24 cellular contexts compared by ENCODE assay signal in the genomic region with DNA sequence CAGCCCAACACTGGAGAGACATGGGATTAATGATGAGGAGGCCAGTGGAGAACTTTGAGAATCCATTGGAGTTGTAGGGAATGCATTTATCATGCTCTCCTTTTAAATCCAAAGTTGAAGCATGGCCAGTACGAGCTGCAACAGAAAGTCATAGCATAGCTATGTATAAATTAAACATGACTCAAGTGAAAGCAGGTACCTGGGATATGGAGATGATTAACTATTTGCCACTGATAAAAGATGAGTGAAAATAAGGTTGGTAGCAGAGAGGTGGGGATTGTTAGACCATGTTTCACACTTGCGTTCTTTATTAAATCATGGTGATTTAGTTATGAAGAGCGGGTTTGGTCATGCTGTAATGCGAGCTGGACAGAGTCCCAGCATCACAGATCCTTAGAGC.
A peak's percentile ranks its signal among the peaks of the same experiment; 100 is the strongest.
DNase-seq lines count a peak whose midpoint lies in the region; ATAC-seq, FAIRE-seq and TF ChIP-seq lines count a peak whose summit lies in the region.
"Had no signal": no experiment of that assay in that cellular context is flagged by ENCODE, and none has a peak within 500 bp of the region (broad histone marks: within the 10 kb centered on the region; RNA-seq: fewer than 3 reads in every experiment).

No MANE protein-coding gene starts in this region.

- peak overlapping the region; percentile 91 for H3K4me2 ChIP-seq in HepG2 (ENCODE audit: low read depth, low read length)

- no peaks in the 10 kb centered on the region for H3K4me1 Mint-ChIP-seq in activated T-cell treated with anti-CD3 and anti-CD28 coated beads, Interleukin-2, amount 50 U/mL, for 24 hours (ENCODE audit: low read depth)

- FAIRE-seq in HepG2 (lab: Jason Lieb, UNC): no peak
- FAIRE-seq: GM18507 had no signal

- in situ Hi-C loops in HepG2 (cut with HindIII; ENCODE audit: extremely low pct_ligation_motif_present, low pct_unique_long_range_greater_than_20kb): no loop called here

- H3K36me3 Mint-ChIP-seq in activated T-cell treated with anti-CD3 and anti-CD28 coated beads, Interleukin-2, amount 50 U/mL, for 24 hours (ENCODE audit: low read depth): no peaks in the 10 kb centered on the region

- no peak for TF ChIP-seq CTCF in HepG2 (CRISPR knock-in tag; IDR thresholded peaks at IDR 0.05)
- no peak for TF ChIP-seq CTCF in right lobe of liver (IDR thresholded peaks at IDR 0.05)
- TF ChIP-seq CTCF in breast epithelium (IDR thresholded peaks at IDR 0.05): no peak

- WGBS in HepG2 (ENCODE audit: low lambda C conversion rate): 81% methylated on average over 4 of the region's 4 CpGs
- WGBS in right lobe of liver (ENCODE audit: insufficient coverage, low coverage, low lambda C conversion rate, missing lambda C conversion rate): 70% methylated on average over 1 of the region's 4 CpGs

- H3K4me1 ChIP-seq in HepG2 (ENCODE audit: insufficient read depth, low read length) (peaks cover 71% of the 10 kb centered on the region), right lobe of liver (no peaks in the 10 kb centered on the region), breast epithelium (no peaks in the 10 kb centered on the region)
- H3K4me1 ChIP-seq: left ventricle myocardium inferior had no signal

- H3K27ac Mint-ChIP-seq in activated T-cell treated with anti-CD3 and anti-CD28 coated beads, Interleukin-2, amount 50 U/mL, for 24 hours: no peak overlapping the region
- H3K27ac Mint-ChIP-seq: activated T-helper 2 cell treated with anti-CD3 and anti-CD28 coated beads, Interferon-gamma antibody, Interleukin-2, Interleukin-4, amounts not matched to agents 10 μg/mL and 5 μg/mL and 100 μg/mL, durations not matched to agents 14 hours and 24 hours and 36 hours had no signal

- ATAC-seq in HepG2 (no peak), right lobe of liver (no peak), HG02840 (IDR thresholded peaks at IDR 0.05; ENCODE audit: low FRiP score, unreplicated experiment) (no peak), HG03097 (IDR thresholded peaks at IDR 0.05; ENCODE audit: low FRiP score, unreplicated experiment) (no peak)

- intact Hi-C loops in HepG2 (cut with micrococcal nuclease; ENCODE audit: unreplicated experiment) (no loop called here), right lobe of liver (cut with DNase I) (no loop called here), breast epithelium (cut with DNase I; ENCODE audit: low total_unique reads) (no loop called here)

- no peaks in the 10 kb centered on the region; the same call in 1 of the 2 replicates for H4K20me1 ChIP-seq in HepG2 (ENCODE audit: insufficient read depth, low read length)

- no peak overlapping the region for H3K4me3 Mint-ChIP-seq in activated T-cell treated with anti-CD3 and anti-CD28 coated beads, Interleukin-2, amount 50 U/mL, for 24 hours

- BruUV-seq in HepG2 (replicated peaks; lab: Mats Ljungman, UMichigan): no TSS peak

- H3K9ac ChIP-seq in HepG2 (ENCODE audit: insufficient read depth, low read depth, low read length): peak overlapping the region; percentile 19; the same call in 1 of the 2 replicates

- TF ChIP-seq EP300 in HepG2 (IDR thresholded peaks at IDR 0.05; ENCODE audit: low read depth in 2 of 2, low read length in 2 of 2) (no peak), HepG2 (CRISPR knock-in tag; IDR thresholded peaks at IDR 0.05; ENCODE audit: borderline replicate concordance) (no peak)

- no peak for TF ChIP-seq POLR2A in HepG2 (IDR thresholded peaks at IDR 0.05; ENCODE audit: insufficient read depth in 1 of 2, low read depth in 2 of 2, low read length in 2 of 2)
- TF ChIP-seq POLR2A in right lobe of liver (IDR thresholded peaks at IDR 0.05): no peak
- TF ChIP-seq POLR2A in breast epithelium (IDR thresholded peaks at IDR 0.05): no peak

- H3K9me3 ChIP-seq in HepG2 (ENCODE audit: low read length) (no peaks in the 10 kb centered on the region), right lobe of liver (no peaks in the 10 kb centered on the region), breast epithelium (no peaks in the 10 kb centered on the region)
- H3K9me3 ChIP-seq: left ventricle myocardium inferior, upper lobe of left lung had no signal

- peaks cover 23% of the 10 kb centered on the region for H3K27me3 Mint-ChIP-seq in activated T-cell treated with anti-CD3 and anti-CD28 coated beads, Interleukin-2, amount 50 U/mL, for 24 hours

- peak overlapping the region; percentile 65 to 78 (median 70); a peak in 5 of 6 replicates for H3K4me3 ChIP-seq in HepG2 (replicated peaks in 1 of 3; ENCODE audit: insufficient read depth in 1 of 3, low read depth in 2 of 3, low read length in 3 of 3)
- H3K4me3 ChIP-seq in right lobe of liver: no peak overlapping the region
- peak overlapping the region in 2 of 3 donors; percentile 26 to 43 for H3K4me3 ChIP-seq in breast epithelium
- H3K4me3 ChIP-seq: cardiac muscle cell, dorsolateral prefrontal cortex, left ventricle myocardium inferior, upper lobe of left lung had no signal

- DNase-seq in HepG2 (ENCODE audit: low spot score) (no peak), right lobe of liver (no peak), breast epithelium (ENCODE audit: low spot score in 2 of 2) (no peak), iris pigment epithelial cell (ENCODE audit: low read depth) (peak; percentile 65), germinal center (ENCODE audit: low spot score) (no peak)
- DNase-seq in activated T-cell treated with anti-CD3 and anti-CD28 coated beads, Interleukin-2, amount 50 U/mL, for 24 hours: no peak
- DNase-seq: 8988T; activated CD4-positive, alpha-beta T cell treated with anti-CD3 and anti-CD28 coated beads for 4 hours; dorsolateral prefrontal cortex; erythroblast; left ventricle myocardium inferior; MM.1S; NCI-H1436 treated with DMSO at 0.1 percent for 48 hours; NCI-H2171; NCI-H526 treated with DMSO at 0.1 percent for 48 hours; SHP77; stimulated activated CD4-positive, alpha-beta T cell treated with anti-CD3 and anti-CD28 coated beads, Interleukin-4, amount 100 ng/mL, for 4 hours; T-helper 1 cell; upper lobe of left lung had no signal

- H3K36me3 ChIP-seq in HepG2 (replicated peaks in 1 of 2; ENCODE audit: control insufficient read depth in 1 of 2, insufficient read depth in 2 of 2, low read length in 2 of 2): peaks cover 3 to 14% of the 10 kb centered on the region in 2 experiments; a peak in 4 of 5 replicates
- H3K36me3 ChIP-seq in right lobe of liver: no peaks in the 10 kb centered on the region
- H3K36me3 ChIP-seq in breast epithelium: no peaks in the 10 kb centered on the region
- H3K36me3 ChIP-seq: cardiac muscle cell, left ventricle myocardium inferior, upper lobe of left lung had no signal

- no peak overlapping the region for H2AFZ ChIP-seq in HepG2 (ENCODE audit: low read length)

- no peak for TF ChIP-seq RAD21 in HepG2 (CRISPR knock-in tag; IDR thresholded peaks at IDR 0.05)

- POLR2A ChIA-PET in HepG2 (lab: Yijun Ruan, JAX): interaction anchor here (0.7 kb wide), 1 partner anchor 111 kb away, joined by 3 read pairs; no protein-coding TSS in a partner anchor

- H3K27ac ChIP-seq in HepG2 (ENCODE audit: extremely low read length, insufficient read depth, low read length) (peak overlapping the region; percentile 5), right lobe of liver (no peak overlapping the region), breast epithelium (peak overlapping the region; percentile 57 to 90)
- H3K27ac ChIP-seq: cardiac muscle cell, dorsolateral prefrontal cortex, left ventricle myocardium inferior, upper lobe of left lung had no signal

- CTCF ChIA-PET in HepG2 (lab: Yijun Ruan, JAX; ENCODE audit: low intra/inter-chr PET ratio, low total read pairs): no interaction called here

- H3K79me2 ChIP-seq in HepG2 (ENCODE audit: insufficient read depth, low read length): peaks cover 79% of the 10 kb centered on the region

- H3K27me3 ChIP-seq in HepG2 (ENCODE audit: control insufficient read depth in 1 of 2, insufficient read depth in 2 of 2, low read length in 2 of 2) (no peaks in the 10 kb centered on the region), right lobe of liver (no peaks in the 10 kb centered on the region), breast epithelium (no peaks in the 10 kb centered on the region)
- H3K27me3 ChIP-seq: cardiac muscle cell, dorsolateral prefrontal cortex, upper lobe of left lung had no signal

- no peaks in the 10 kb centered on the region for H3K9me3 Mint-ChIP-seq in activated T-cell treated with anti-CD3 and anti-CD28 coated beads, Interleukin-2, amount 50 U/mL, for 24 hours
- H3K9me3 Mint-ChIP-seq: activated T-helper 2 cell treated with anti-CD3 and anti-CD28 coated beads, Interferon-gamma antibody, Interleukin-2, Interleukin-4, amounts not matched to agents 10 μg/mL and 5 μg/mL and 100 μg/mL, durations not matched to agents 14 hours and 24 hours and 36 hours had no signal

TF ChIP-seq in HepG2, 621 proteins besides CTCF, POLR2A, EP300 and RAD21:
- TF ChIP-seq CCAR2 (optimal IDR thresholded peaks at IDR 0.05; ENCODE audit: low read depth, low read length) (peak; percentile 34), SALL1 (CRISPR knock-in tag; IDR thresholded peaks at IDR 0.05) (no peak), SALL2 (CRISPR knock-in tag; IDR thresholded peaks at IDR 0.05) (0 out of 2 replicates have a peak, but pooled peaks have one; percentile 40)
TF ChIP-seq in HepG2: peak in this region for 2.

Comparison
In these comparisons a context has a peak if more than half of its experiments do, and no peak if none do; other contexts are left out.
1. H3K27ac ChIP-seq: peak in HepG2 (single experiment) and breast epithelium (2 of 2); none in right lobe of liver (0 of 3).
2. H3K4me3 ChIP-seq: peak in HepG2 (3 of 3) and breast epithelium (2 of 3); none in right lobe of liver (0 of 3).